ENCODE assay signal across 8 cellular contexts in genomic region chr20:4795394-4795793, GRCh38. TPM values are rescaled to one million over a fixed set of nuclear protein-coding genes. Genes with fewer than 3 reads are reported as not detected.
DNase-seq lines count a peak whose midpoint lies in the region; ATAC-seq, FAIRE-seq and TF ChIP-seq lines count a peak whose summit lies in the region.

No MANE protein-coding gene starts in this region.

- H3K36me3 ChIP-seq in SJSA1: no peaks in the 10 kb centered on the region

- no peak for TF ChIP-seq CTCF in type B pancreatic cell (conservative IDR thresholded peaks at IDR 0.05)

- DNase-seq in GM12891 (ENCODE audit: insufficient read length, low spot score) (no peak), SJSA1 (ENCODE audit: low read depth in 1 of 2, low spot score in 2 of 2) (peak; percentile 19 to 54), type B pancreatic cell (ENCODE audit: extremely low spot score, unreplicated experiment) (no peak)
- DNase-seq in effector memory CD8-positive, alpha-beta T cell: no peak
- DNase-seq in stimulated activated effector memory CD8-positive, alpha-beta T cell treated with anti-CD3 and anti-CD28 coated beads, Interleukin-12 subunit alpha, Interleukin-12 subunit beta, amount 100 ng/mL, for 72 hours (ENCODE audit: low spot score in 2 of 2): peak in 1 of 2 donors; percentile 60
- DNase-seq in stimulated activated naive CD4-positive, alpha-beta T cell (lab: John Stamatoyannopoulos, UW): no peak
- no peak for DNase-seq in central memory CD4-positive, alpha-beta T cell

- TF ChIP-seq POLR2A in GM12891 (IDR thresholded peaks at IDR 0.05; ENCODE audit: low read depth, low read length): no peak

- 0 out of 2 replicates have a peak, but pooled peaks cover 2% of the 10 kb centered on the region for H3K9me3 ChIP-seq in SJSA1 (replicated peaks)

- peaks cover 80% of the 10 kb centered on the region for H3K36me3 Mint-ChIP-seq in effector memory CD8-positive, alpha-beta T cell (ENCODE audit: insufficient read depth)
- peaks cover 93% of the 10 kb centered on the region for H3K36me3 Mint-ChIP-seq in stimulated activated effector memory CD8-positive, alpha-beta T cell treated with anti-CD3 and anti-CD28 coated beads, Interleukin-12 subunit alpha, Interleukin-12 subunit beta, amount 100 ng/mL, for 72 hours
- peaks cover 19% of the 10 kb centered on the region for H3K36me3 Mint-ChIP-seq in type B pancreatic cell

- H3K27me3 Mint-ChIP-seq in effector memory CD8-positive, alpha-beta T cell: no peaks in the 10 kb centered on the region
- no peaks in the 10 kb centered on the region for H3K27me3 Mint-ChIP-seq in type B pancreatic cell

- peak; percentile 90 for ATAC-seq in HG02885 (IDR thresholded peaks at IDR 0.05; ENCODE audit: poor library complexity, unreplicated experiment)
- ATAC-seq in effector memory CD8-positive, alpha-beta T cell (replicated peaks): peak; percentile 55
- ATAC-seq in stimulated activated effector memory CD8-positive, alpha-beta T cell treated with anti-CD3 and anti-CD28 coated beads, Interleukin-12 subunit alpha, Interleukin-12 subunit beta, amount 100 ng/mL, for 72 hours: peak; percentile 95

- no peak overlapping the region for H3K4me3 ChIP-seq in SJSA1

- FAIRE-seq in GM12891 (lab: Jason Lieb, UNC): no peak

- no peaks in the 10 kb centered on the region for H3K9me3 Mint-ChIP-seq in effector memory CD8-positive, alpha-beta T cell
- no peaks in the 10 kb centered on the region for H3K9me3 Mint-ChIP-seq in stimulated activated effector memory CD8-positive, alpha-beta T cell treated with anti-CD3 and anti-CD28 coated beads, Interleukin-12 subunit alpha, Interleukin-12 subunit beta, amount 100 ng/mL, for 72 hours
- peaks cover 5% of the 10 kb centered on the region for H3K9me3 Mint-ChIP-seq in type B pancreatic cell

- no peaks in the 10 kb centered on the region for H3K27me3 ChIP-seq in SJSA1 (replicated peaks)

- H3K4me1 Mint-ChIP-seq in effector memory CD8-positive, alpha-beta T cell (ENCODE audit: low read depth in 2 of 2): peaks cover 15 to 17% of the 10 kb centered on the region in 2 donors
- peaks cover 30% of the 10 kb centered on the region for H3K4me1 Mint-ChIP-seq in stimulated activated effector memory CD8-positive, alpha-beta T cell treated with anti-CD3 and anti-CD28 coated beads, Interleukin-12 subunit alpha, Interleukin-12 subunit beta, amount 100 ng/mL, for 72 hours
- H3K4me1 Mint-ChIP-seq in type B pancreatic cell (ENCODE audit: unreplicated experiment): no peaks in the 10 kb centered on the region

- no peak overlapping the region for H3K4me3 Mint-ChIP-seq in effector memory CD8-positive, alpha-beta T cell
- peak overlapping the region; percentile 31 for H3K4me3 Mint-ChIP-seq in stimulated activated effector memory CD8-positive, alpha-beta T cell treated with anti-CD3 and anti-CD28 coated beads, Interleukin-12 subunit alpha, Interleukin-12 subunit beta, amount 100 ng/mL, for 72 hours
- H3K4me3 Mint-ChIP-seq in type B pancreatic cell: no peak overlapping the region

- no peak overlapping the region for H3K27ac ChIP-seq in SJSA1

- peak overlapping the region; percentile 87 to 89 for H3K27ac Mint-ChIP-seq in effector memory CD8-positive, alpha-beta T cell
- H3K27ac Mint-ChIP-seq in stimulated activated effector memory CD8-positive, alpha-beta T cell treated with anti-CD3 and anti-CD28 coated beads, Interleukin-12 subunit alpha, Interleukin-12 subunit beta, amount 100 ng/mL, for 72 hours: peak overlapping the region; percentile 86
- no peak overlapping the region for H3K27ac Mint-ChIP-seq in type B pancreatic cell

- H3K4me1 ChIP-seq in SJSA1 (replicated peaks): no peaks in the 10 kb centered on the region

TF ChIP-seq in GM12891, 5 proteins besides CTCF, POLR2A, EP300 and RAD21:
- TF ChIP-seq SPI1 (IDR thresholded peaks at IDR 0.05; ENCODE audit: low read depth, low read length) (0 out of 2 replicates have a peak, but pooled peaks have one; percentile 3), PAX5 (IDR thresholded peaks at IDR 0.05; ENCODE audit: insufficient read depth, low read length, severe bottlenecking) (no peak)

RNA-seq across cellular contexts. Expression of gene RASSF2, which starts 28.0 kb away (rescaled TPM):
- polyA plus RNA-seq in GM12891 (2012; ENCODE audit: low read depth, missing spikeins): 11.9 TPM
- 0.53 and 0.87 TPM in 2 replicates for total RNA-seq in SJSA1 (2014; rRNA removed; shearing (Covaris generic))
- 11.7 and 37.9 TPM in 2 replicates for total RNA-seq in type B pancreatic cell (ENCODE audit: low replicate concordance)

Comparison
In these comparisons a context has a peak if more than half of its experiments do, and no peak if none do; other contexts are left out.
1. DNase-seq: peak in SJSA1 (2 of 2); none in GM12891 (single experiment), effector memory CD8-positive, alpha-beta T cell (0 of 3), type B pancreatic cell (single experiment), stimulated activated naive CD4-positive, alpha-beta T cell (0 of 6) and central memory CD4-positive, alpha-beta T cell (single experiment).
2. Peak in every context shown above with its lines, with median percentiles within 50 percentile points of each other: ATAC-seq.